ENCODE assay signal across 15 cellular contexts in the genomic region with DNA sequence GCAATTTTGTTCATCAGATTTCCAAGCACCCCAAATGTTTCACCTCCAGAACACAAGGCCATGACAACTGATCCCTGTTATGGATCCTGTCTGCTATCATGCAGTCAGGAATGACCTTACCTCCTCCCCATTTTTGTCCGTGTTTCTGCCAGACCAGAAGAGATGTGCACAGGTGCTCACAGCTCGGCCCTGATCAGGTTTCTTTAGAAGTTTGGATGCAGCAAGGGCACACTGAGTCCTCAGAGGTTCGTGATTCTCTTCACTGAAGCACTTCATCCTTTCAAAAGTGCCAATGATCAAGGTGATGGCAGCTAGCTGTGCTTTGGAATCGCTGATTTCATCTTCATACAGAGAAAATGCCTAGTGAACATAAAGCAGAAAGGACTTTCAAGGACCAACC. TPM values are rescaled to one million over a fixed set of nuclear protein-coding genes. Genes with fewer than 3 reads are reported as not detected.
DNase-seq lines count a peak whose midpoint lies in the region; ATAC-seq and TF ChIP-seq lines count a peak whose summit lies in the region.
"Had no signal": no experiment of that assay in that cellular context is flagged by ENCODE, and none has a peak within 500 bp of the region (broad histone marks: within the 10 kb centered on the region; RNA-seq: fewer than 3 reads in every experiment).

No MANE protein-coding gene starts in this region.

- H3K9me3 ChIP-seq in neutrophil, result no peaks in the 10 kb centered on the region
- H3K9me3 ChIP-seq: BLaER1 treated with 17β-estradiol and CSF1 and Interleukin-3, amounts not matched to agents 10 nM and 100 nM had no signal

- no peak for TF ChIP-seq CTCF in neutrophil (IDR thresholded peaks at IDR 0.05)

- peak overlapping the region; percentile 18 for H3K27ac Mint-ChIP-seq in activated T-cell treated with anti-CD3 and anti-CD28 coated beads, Interleukin-2, amount 50 U/mL, for 24 hours
- H3K27ac Mint-ChIP-seq in stimulated activated naive CD8-positive, alpha-beta T cell treated with anti-CD3 and anti-CD28 coated beads, Interleukin-15, Interleukin-2, amounts not matched to agents 100 ng/mL and 50 ng/mL, for 24 hours, result peak overlapping the region; percentile 15

- no peaks in the 10 kb centered on the region for H3K27me3 Mint-ChIP-seq in activated T-cell treated with anti-CD3 and anti-CD28 coated beads, Interleukin-2, amount 50 U/mL, for 24 hours
- H3K27me3 Mint-ChIP-seq in activated T-cell treated with anti-CD3 and anti-CD28 coated beads, Interleukin-2, amount 50 U/mL, for 4 hours (ENCODE audit: low read depth), result no peaks in the 10 kb centered on the region
- H3K27me3 Mint-ChIP-seq in stimulated activated naive CD8-positive, alpha-beta T cell treated with anti-CD3 and anti-CD28 coated beads, Interleukin-15, Interleukin-2, amounts not matched to agents 100 ng/mL and 50 ng/mL, for 24 hours, result no peaks in the 10 kb centered on the region
- H3K27me3 Mint-ChIP-seq: CD4-positive, CD25-positive, alpha-beta regulatory T cell had no signal

- H3K4me1 ChIP-seq in neutrophil (ENCODE audit: control insufficient read depth in 1 of 2, insufficient read depth in 1 of 2, low read depth in 1 of 2, low read length in 1 of 2), result peaks cover 46 to 57% of the 10 kb centered on the region in 2 experiments

- no peak overlapping the region for H3K4me3 ChIP-seq in neutrophil (ENCODE audit: low read depth in 1 of 2, low read length in 1 of 2)
- H3K4me3 ChIP-seq: BLaER1 treated with 17β-estradiol and CSF1 and Interleukin-3, amounts not matched to agents 10 nM and 100 nM; GM23248 had no signal

- H3K4me3 Mint-ChIP-seq in activated T-cell treated with anti-CD3 and anti-CD28 coated beads, Interleukin-2, amount 50 U/mL, for 24 hours, result no peak overlapping the region
- no peak overlapping the region for H3K4me3 Mint-ChIP-seq in activated T-cell treated with anti-CD3 and anti-CD28 coated beads, Interleukin-2, amount 50 U/mL, for 4 hours
- H3K4me3 Mint-ChIP-seq in stimulated activated naive CD8-positive, alpha-beta T cell treated with anti-CD3 and anti-CD28 coated beads, Interleukin-15, Interleukin-2, amounts not matched to agents 100 ng/mL and 50 ng/mL, for 24 hours, result no peak overlapping the region
- H3K4me3 Mint-ChIP-seq: CD4-positive, CD25-positive, alpha-beta regulatory T cell had no signal

- H3K9me3 Mint-ChIP-seq in activated T-cell treated with anti-CD3 and anti-CD28 coated beads, Interleukin-2, amount 50 U/mL, for 24 hours, result no peaks in the 10 kb centered on the region
- H3K9me3 Mint-ChIP-seq in activated T-cell treated with anti-CD3 and anti-CD28 coated beads, Interleukin-2, amount 50 U/mL, for 4 hours, result no peaks in the 10 kb centered on the region
- H3K9me3 Mint-ChIP-seq in stimulated activated naive CD8-positive, alpha-beta T cell treated with anti-CD3 and anti-CD28 coated beads, Interleukin-15, Interleukin-2, amounts not matched to agents 100 ng/mL and 50 ng/mL, for 24 hours, result no peaks in the 10 kb centered on the region
- H3K9me3 Mint-ChIP-seq: CD4-positive, CD25-positive, alpha-beta regulatory T cell had no signal

- DNase-seq in activated T-cell treated with anti-CD3 and anti-CD28 coated beads, Interleukin-2, amount 50 U/mL, for 24 hours, result no peak
- no peak for DNase-seq in activated T-cell treated with anti-CD3 and anti-CD28 coated beads, Interleukin-2, amount 50 U/mL, for 4 hours
- no peak for DNase-seq in stimulated activated naive CD8-positive, alpha-beta T cell treated with anti-CD3 and anti-CD28 coated beads, Interleukin-15, Interleukin-2, amounts not matched to agents 100 U/mL and 50 U/mL, for 24 hours
- no peak for DNase-seq in UCSD-AML1 (lab: John Stamatoyannopoulos, UW; ENCODE audit: unreplicated experiment)
- DNase-seq: ACHN; CD4-positive, CD25-positive, alpha-beta regulatory T cell; DMS53; GF-D8; GM23248; H7; IMR-90 had no signal

- peaks cover 91% of the 10 kb centered on the region for H3K36me3 Mint-ChIP-seq in activated T-cell treated with anti-CD3 and anti-CD28 coated beads, Interleukin-2, amount 50 U/mL, for 24 hours (ENCODE audit: low read depth)
- peaks cover 36% of the 10 kb centered on the region for H3K36me3 Mint-ChIP-seq in activated T-cell treated with anti-CD3 and anti-CD28 coated beads, Interleukin-2, amount 50 U/mL, for 4 hours (ENCODE audit: insufficient read depth)
- H3K36me3 Mint-ChIP-seq in stimulated activated naive CD8-positive, alpha-beta T cell treated with anti-CD3 and anti-CD28 coated beads, Interleukin-15, Interleukin-2, amounts not matched to agents 100 ng/mL and 50 ng/mL, for 24 hours (ENCODE audit: low read depth), result peaks cover 73% of the 10 kb centered on the region

- peak overlapping the region; percentile 81 for H3K27ac ChIP-seq in neutrophil
- H3K27ac ChIP-seq: BLaER1 treated with 17β-estradiol and CSF1 and Interleukin-3, amounts not matched to agents 10 nM and 100 nM; GM23248 had no signal

- ATAC-seq in activated T-cell treated with anti-CD3 and anti-CD28 coated beads, Interleukin-2, amount 50 U/mL, for 4 hours, result no peak
- no peak for ATAC-seq in stimulated activated naive CD8-positive, alpha-beta T cell treated with anti-CD3 and anti-CD28 coated beads, Interleukin-15, Interleukin-2, amounts not matched to agents 100 U/mL and 50 U/mL, for 24 hours
- ATAC-seq in GM18909 (IDR thresholded peaks at IDR 0.05; ENCODE audit: poor library complexity, unreplicated experiment), result no peak

- H3K27me3 ChIP-seq in neutrophil, result no peaks in the 10 kb centered on the region
- H3K27me3 ChIP-seq: BLaER1 treated with 17β-estradiol and CSF1 and Interleukin-3, amounts not matched to agents 10 nM and 100 nM had no signal

- H3K36me3 ChIP-seq in neutrophil, result peaks cover 69% of the 10 kb centered on the region

- peaks cover 16% of the 10 kb centered on the region for H3K4me1 Mint-ChIP-seq in activated T-cell treated with anti-CD3 and anti-CD28 coated beads, Interleukin-2, amount 50 U/mL, for 24 hours (ENCODE audit: low read depth)
- H3K4me1 Mint-ChIP-seq in activated T-cell treated with anti-CD3 and anti-CD28 coated beads, Interleukin-2, amount 50 U/mL, for 4 hours (ENCODE audit: low read depth), result peaks cover 6% of the 10 kb centered on the region
- H3K4me1 Mint-ChIP-seq in stimulated activated naive CD8-positive, alpha-beta T cell treated with anti-CD3 and anti-CD28 coated beads, Interleukin-15, Interleukin-2, amounts not matched to agents 100 ng/mL and 50 ng/mL, for 24 hours (ENCODE audit: low read depth), result peaks cover 23% of the 10 kb centered on the region

RNA-seq across cellular contexts. Expression of a gene that starts 26.9 kb away (rescaled TPM):
- total RNA-seq in activated T-cell treated with anti-CD3 and anti-CD28 coated beads, Interleukin-2, amount 50 U/mL, for 4 hours, result 10 to 100 TPM; 87.2 to 94.5 (median 94.5) TPM

RNA-seq across cellular contexts. Expression of a gene that starts 27.3 kb away (rescaled TPM):
- total RNA-seq in activated T-cell treated with anti-CD3 and anti-CD28 coated beads, Interleukin-2, amount 50 U/mL, for 4 hours, result 10 to 100 TPM; 47.8 to 56.0 (median 50.1) TPM

RNA-seq across cellular contexts. Expression of a gene that starts 40.9 kb away (rescaled TPM):
- total RNA-seq in activated T-cell treated with anti-CD3 and anti-CD28 coated beads, Interleukin-2, amount 50 U/mL, for 4 hours, result 10 to 100 TPM in 2 of 3 donors, 1 to 10 TPM in 1; 8.6 to 15.0 (median 13.1) TPM
